9 cellular contexts compared by ENCODE assay signal in the genomic region with DNA sequence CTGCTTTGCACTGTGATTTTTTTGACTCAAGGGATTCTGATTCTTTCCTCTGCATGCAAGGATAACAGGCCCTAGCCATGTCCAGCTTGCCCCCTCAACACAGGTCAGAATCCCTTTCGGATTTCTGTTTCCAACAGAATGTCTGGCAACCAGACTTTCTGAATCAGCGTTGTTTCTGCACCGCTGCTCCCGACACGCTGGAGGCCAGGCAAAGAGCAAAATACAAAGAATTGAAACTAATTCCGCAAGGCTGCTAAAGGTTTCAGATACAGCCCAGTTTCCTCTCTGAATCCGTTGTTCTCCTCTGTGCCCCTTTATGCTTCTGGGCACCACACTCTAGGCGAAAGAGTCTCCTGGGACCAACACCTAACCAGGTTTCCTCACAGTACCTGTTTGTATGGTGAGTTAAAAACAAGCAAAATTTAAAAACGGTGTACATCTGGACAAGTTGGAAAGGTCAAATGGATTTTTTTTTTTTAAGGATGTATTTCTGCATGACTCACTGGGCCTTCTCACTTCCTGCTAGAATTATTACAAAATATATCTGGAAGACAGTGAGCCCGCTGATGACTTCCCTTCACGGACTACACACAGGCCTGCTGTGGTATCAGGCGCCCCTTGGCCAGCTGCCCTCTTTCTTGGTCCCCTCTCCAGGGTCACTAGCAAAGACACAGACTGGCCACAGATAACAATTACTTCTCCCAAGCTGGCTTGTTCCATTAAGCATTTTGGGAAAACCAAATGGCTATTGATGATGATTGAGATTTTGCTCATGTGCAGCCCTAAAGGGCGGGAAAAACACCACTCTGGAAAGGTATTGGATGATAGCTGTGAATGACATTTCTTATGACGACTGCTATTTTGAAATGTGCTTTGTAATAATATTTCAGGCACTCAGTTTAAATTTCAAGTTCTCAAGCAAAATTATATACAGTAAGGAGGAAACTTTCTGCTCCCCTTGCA.
DNase-seq lines count a peak whose midpoint lies in the region; ATAC-seq and TF ChIP-seq lines count a peak whose summit lies in the region.
"Had no signal": no experiment of that assay in that cellular context is flagged by ENCODE, and none has a peak within 500 bp of the region (broad histone marks: within the 10 kb centered on the region; RNA-seq: fewer than 3 reads in every experiment).

No MANE protein-coding gene starts in this region.

- peak; percentile 21 for DNase-seq in NCI-H69 (lab: John Stamatoyannopoulos, UW)
- peak; percentile 22 for DNase-seq in colonic mucosa
- DNase-seq in lung microvascular endothelial cell (ENCODE audit: low read depth in 2 of 2), result peak; percentile 73 to 84
- no peak for DNase-seq in vagina (ENCODE audit: extremely low spot score in 2 of 2)
- DNase-seq: activated naive CD8-positive, alpha-beta T cell treated with anti-CD3 and anti-CD28 coated beads, Interleukin-2, amount 10 ng/mL, durations not matched to agents 7 days and 5 days; NCI-H524 treated with DMSO at 0.1 percent for 48 hours had no signal

- no peak for TF ChIP-seq POLR2A in vagina (IDR thresholded peaks at IDR 0.05)

- no peaks in the 10 kb centered on the region for H3K9me3 ChIP-seq in colonic mucosa
- H3K9me3 ChIP-seq in vagina, result no peaks in the 10 kb centered on the region

- no peak overlapping the region for H3K9ac ChIP-seq in colonic mucosa (ENCODE audit: low read depth in 2 of 2, low read length in 2 of 2)

- intact Hi-C loops in colonic mucosa (cut with DNase I) (no loop called here), vagina (cut with DNase I) (no loop called here)

- H3K4me3 ChIP-seq in colonic mucosa, result no peak overlapping the region
- H3K4me3 ChIP-seq in vagina, result no peak overlapping the region

- H3K36me3 ChIP-seq in colonic mucosa (no peaks in the 10 kb centered on the region), vagina (no peaks in the 10 kb centered on the region)

- TF ChIP-seq CTCF in colonic mucosa (IDR thresholded peaks at IDR 0.05) (no peak), vagina (IDR thresholded peaks at IDR 0.05) (no peak)

- H3K27ac ChIP-seq in colonic mucosa, result no peak overlapping the region
- peak overlapping the region; percentile 26 for H3K27ac ChIP-seq in vagina

- H3K4me1 ChIP-seq in colonic mucosa (no peaks in the 10 kb centered on the region), vagina (peaks cover 46% of the 10 kb centered on the region)

- ATAC-seq in HG02642 (IDR thresholded peaks at IDR 0.05; ENCODE audit: poor library complexity, unreplicated experiment), result no peak
- no peak for ATAC-seq in HG02759 (IDR thresholded peaks at IDR 0.05; ENCODE audit: unreplicated experiment)
- no peak for ATAC-seq in HG03196 (IDR thresholded peaks at IDR 0.05; ENCODE audit: unreplicated experiment)

- H3K27me3 ChIP-seq in colonic mucosa, result no peaks in the 10 kb centered on the region
- no peaks in the 10 kb centered on the region for H3K27me3 ChIP-seq in vagina

Comparison
In these comparisons a context has a peak if more than half of its experiments do, and no peak if none do; other contexts are left out.
1. DNase-seq: peak in NCI-H69 (single experiment), colonic mucosa (single experiment) and lung microvascular endothelial cell (2 of 2); none in vagina (0 of 2).